In the genomic region with DNA sequence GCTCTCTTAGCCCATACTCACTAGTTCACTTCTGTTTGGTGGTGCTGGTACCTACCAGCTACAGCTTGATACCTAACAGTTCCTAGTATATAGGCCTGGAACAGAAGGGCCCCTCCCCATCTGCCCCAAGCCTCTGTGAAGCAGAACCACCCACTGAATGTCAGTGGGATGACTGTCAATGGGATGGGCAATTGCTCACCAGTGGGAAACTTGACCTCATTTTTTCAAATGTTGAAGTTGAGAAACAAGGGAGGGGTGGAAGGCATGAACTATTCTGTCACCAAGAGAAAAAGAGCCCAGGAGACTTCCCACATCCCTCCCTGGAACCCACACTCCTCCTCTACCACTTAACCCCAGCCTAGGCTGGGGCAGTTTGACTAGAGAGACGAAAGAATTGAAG, we compare ENCODE assay signal across 18 cellular contexts. TPM values are rescaled to one million over a fixed set of nuclear protein-coding genes. Genes with fewer than 3 reads are reported as not detected.
A peak's percentile ranks its signal among the peaks of the same experiment; 100 is the strongest.
DNase-seq lines count a peak whose midpoint lies in the region; ATAC-seq, FAIRE-seq and TF ChIP-seq lines count a peak whose summit lies in the region.
"Had no signal": no experiment of that assay in that cellular context is flagged by ENCODE, and none has a peak within 500 bp of the region (broad histone marks: within the 10 kb centered on the region; RNA-seq: fewer than 3 reads in every experiment).

A gene with protein sequence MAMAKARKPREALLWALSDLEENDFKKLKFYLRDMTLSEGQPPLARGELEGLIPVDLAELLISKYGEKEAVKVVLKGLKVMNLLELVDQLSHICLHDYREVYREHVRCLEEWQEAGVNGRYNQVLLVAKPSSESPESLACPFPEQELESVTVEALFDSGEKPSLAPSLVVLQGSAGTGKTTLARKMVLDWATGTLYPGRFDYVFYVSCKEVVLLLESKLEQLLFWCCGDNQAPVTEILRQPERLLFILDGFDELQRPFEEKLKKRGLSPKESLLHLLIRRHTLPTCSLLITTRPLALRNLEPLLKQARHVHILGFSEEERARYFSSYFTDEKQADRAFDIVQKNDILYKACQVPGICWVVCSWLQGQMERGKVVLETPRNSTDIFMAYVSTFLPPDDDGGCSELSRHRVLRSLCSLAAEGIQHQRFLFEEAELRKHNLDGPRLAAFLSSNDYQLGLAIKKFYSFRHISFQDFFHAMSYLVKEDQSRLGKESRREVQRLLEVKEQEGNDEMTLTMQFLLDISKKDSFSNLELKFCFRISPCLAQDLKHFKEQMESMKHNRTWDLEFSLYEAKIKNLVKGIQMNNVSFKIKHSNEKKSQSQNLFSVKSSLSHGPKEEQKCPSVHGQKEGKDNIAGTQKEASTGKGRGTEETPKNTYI (minus strand): TSS at position 62 of the 400 bp plus-strand sequence. CDS start 1,952 bp downstream, outside the sequence.

- H3K27me3 ChIP-seq in astrocyte (ENCODE audit: insufficient read depth, low read length), result no peaks in the 10 kb centered on the region
- H3K27me3 ChIP-seq: upper lobe of left lung had no signal

- peak within 1 kb of the TSS; percentile 78 for H3K9ac ChIP-seq in astrocyte (ENCODE audit: low read length)
- H3K9ac ChIP-seq: KMS-11, parathyroid adenoma had no signal

- H2AFZ ChIP-seq in astrocyte (ENCODE audit: low read depth, low read length), result peak within 1 kb of the TSS; percentile 16
- H2AFZ ChIP-seq: parathyroid adenoma had no signal

- no peaks in the 10 kb centered on the region for H4K20me1 ChIP-seq in astrocyte (ENCODE audit: insufficient read depth, low read length)

- no peaks in the 10 kb centered on the region for H3K36me3 ChIP-seq in astrocyte (ENCODE audit: insufficient read depth, low read length)
- H3K36me3 ChIP-seq: upper lobe of left lung had no signal

- peaks cover 47% of the 10 kb centered on the region for H3K4me1 Mint-ChIP-seq in astrocyte (ENCODE audit: low read depth, unreplicated experiment)

- H3K4me3 ChIP-seq in astrocyte (ENCODE audit: insufficient read depth, low read depth, low read length), result no peak within 1 kb of the TSS
- H3K4me3 ChIP-seq: upper lobe of left lung had no signal

- H3K4me1 ChIP-seq in astrocyte (ENCODE audit: insufficient read depth, low read length), result peaks cover 13% of the 10 kb centered on the region
- H3K4me1 ChIP-seq: parathyroid adenoma, upper lobe of left lung had no signal

- H3K4me3 Mint-ChIP-seq in astrocyte (ENCODE audit: unreplicated experiment), result no peak within 1 kb of the TSS

- peak within 1 kb of the TSS; percentile 94 for H3K27ac ChIP-seq in astrocyte (ENCODE audit: low read depth, low read length)
- H3K27ac ChIP-seq: KMS-11, parathyroid adenoma, upper lobe of left lung had no signal

- peaks cover 8% of the 10 kb centered on the region for H3K9me3 Mint-ChIP-seq in astrocyte (ENCODE audit: unreplicated experiment)

- peaks cover 2% of the 10 kb centered on the region for H3K36me3 Mint-ChIP-seq in astrocyte (ENCODE audit: low read depth, unreplicated experiment)

- peak; percentile 75 for DNase-seq in AG08396 (ENCODE audit: low spot score)
- peak; percentile 95 for DNase-seq in HS-27A (ENCODE audit: low read depth)
- peak; percentile 77 for DNase-seq in astrocyte (ENCODE audit: low read depth)
- peak; percentile 62 for DNase-seq in kidney glomerular epithelial cell (lab: John Stamatoyannopoulos, UW)
- DNase-seq in NCI-H1092 treated with DMSO at 0.1 percent for 48 hours (lab: John Stamatoyannopoulos, UW), result no peak
- no peak for DNase-seq in NCI-H345 (lab: John Stamatoyannopoulos, UW)
- no peak for DNase-seq in SW 1271 (lab: John Stamatoyannopoulos, UW)
- DNase-seq: activated CD4-positive, alpha-beta T cell treated with anti-CD3 and anti-CD28 coated beads, Interleukin-2, amount 50 U/mL, for 48 hours; activated gamma-delta T cell; AML-193; caudate nucleus; NCI-H2029 treated with DMSO at 0.1 percent for 48 hours; upper lobe of left lung had no signal

- peak within 1 kb of the TSS; percentile 94 for H3K27ac Mint-ChIP-seq in astrocyte (ENCODE audit: unreplicated experiment)

- H3K4me2 ChIP-seq in astrocyte (ENCODE audit: low read length), result peak within 1 kb of the TSS; percentile 62
- H3K4me2 ChIP-seq: KMS-11 had no signal

- H3K27me3 Mint-ChIP-seq in astrocyte (ENCODE audit: low read depth, unreplicated experiment), result no peaks in the 10 kb centered on the region

- no peak for ATAC-seq in GM21723 (IDR thresholded peaks at IDR 0.05; ENCODE audit: unreplicated experiment)

- no peaks in the 10 kb centered on the region for H3K9me3 ChIP-seq in astrocyte (ENCODE audit: insufficient read depth, low read depth, low read length)
- H3K9me3 ChIP-seq: upper lobe of left lung had no signal

- peak; percentile 60 for FAIRE-seq in astrocyte (lab: Jason Lieb, UNC)

- TF ChIP-seq CTCF in astrocyte (IDR thresholded peaks at IDR 0.05; ENCODE audit: insufficient read depth, low read depth, low read length), result no peak

- H3K79me2 ChIP-seq in astrocyte (ENCODE audit: insufficient read depth, low read length), result no peaks in the 10 kb centered on the region
- H3K79me2 ChIP-seq: parathyroid adenoma had no signal

RNA-seq across cellular contexts. Expression of the gene that starts here (rescaled TPM):
- total RNA-seq in astrocyte, result 2.5 and 3.1 TPM in 2 replicates
- total RNA-seq: G401; T-helper 1 cell treated with Interleukin-12 subunit alpha and Interleukin-12 subunit beta and Interleukin-4 antibody, amounts not matched to agents 30 ng/mL and 1 ng/mL, for 36 hours; upper lobe of left lung had no signal

Comparison
In these comparisons a context has a peak if more than half of its experiments do, and no peak if none do; other contexts are left out.
1. DNase-seq: peak in AG08396 (single experiment), HS-27A (single experiment), astrocyte (single experiment) and kidney glomerular epithelial cell (single experiment); none in NCI-H1092 treated with DMSO at 0.1 percent for 48 hours (single experiment), NCI-H345 (single experiment) and SW 1271 (0 of 2).